Comparison of ENCODE assay signal across 31 cellular contexts in the genomic region with DNA sequence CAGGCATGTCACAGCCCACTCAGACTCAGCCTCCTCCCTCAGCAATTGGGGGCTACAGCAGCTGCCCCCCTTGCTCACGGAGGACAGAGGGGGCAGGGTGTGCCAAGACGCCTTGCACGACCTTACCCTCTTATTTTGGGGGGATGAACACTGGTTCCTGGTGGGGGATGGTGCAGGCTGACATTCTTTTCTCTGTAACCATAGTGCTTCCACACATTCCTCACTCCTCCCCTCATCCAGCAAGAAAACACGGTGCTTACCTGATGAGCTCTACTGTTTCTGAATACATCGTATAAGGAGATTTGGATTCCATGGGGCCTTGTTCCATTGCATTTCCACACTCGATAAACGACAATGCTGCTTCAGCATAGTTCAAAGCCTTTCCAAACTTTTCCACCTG.
"Had no signal": no experiment of that assay in that cellular context is flagged by ENCODE, and none has a peak within 500 bp of the region (broad histone marks: within the 10 kb centered on the region; RNA-seq: fewer than 3 reads in every experiment).

No MANE protein-coding gene starts in this region.

- H3K27ac Mint-ChIP-seq: immature natural killer cell; mesothelial cell of epicardium; natural killer cell; nephron progenitor cell; stimulated activated naive B cell treated with anti-CD40 and anti-IgM and Interleukin-4, amounts not matched to agents 10 μg/mL and 1 μg/mL and 100 μg/mL, for 72 hours had no signal

- H3K36me3 Mint-ChIP-seq: immature natural killer cell, mesothelial cell of epicardium, natural killer cell had no signal

- H3K27ac ChIP-seq: left lung, lower lobe of right lung, pancreas, prostate gland, skin epidermis, stomach, testis, thyroid gland, transverse colon, upper lobe of right lung had no signal

- H3K27me3 Mint-ChIP-seq: naive B cell; stimulated activated naive B cell treated with anti-CD40 and anti-IgM and Interleukin-4, amounts not matched to agents 10 μg/mL and 1 μg/mL and 100 μg/mL, for 72 hours had no signal

- H3K9me3 ChIP-seq: left lung, lower lobe of right lung, pancreas, prostate gland, stomach, testis, thyroid gland, transverse colon, upper lobe of right lung had no signal

- H3K4me1 ChIP-seq: left lung, lower lobe of right lung, pancreas, prostate gland, stomach, testis, thyroid gland, transverse colon, upper lobe of right lung had no signal

- H3K36me3 ChIP-seq: pancreas, prostate gland, thyroid gland, transverse colon, upper lobe of right lung had no signal

- H3K27me3 ChIP-seq: left lung, pancreas, stomach, testis, thyroid gland, transverse colon, upper lobe of right lung had no signal

- H3K4me1 Mint-ChIP-seq: immature natural killer cell, natural killer cell had no signal

- FAIRE-seq: islet of Langerhans, kidney, pancreas had no signal

- H3K9me3 Mint-ChIP-seq: immature natural killer cell; mesothelial cell of epicardium; naive B cell; natural killer cell; nephron progenitor cell; stimulated activated naive B cell treated with anti-CD40 and anti-IgM and Interleukin-4, amounts not matched to agents 10 μg/mL and 1 μg/mL and 100 μg/mL, for 72 hours had no signal

- DNase-seq: hippocampal formation; immature natural killer cell; kidney; left colon; left lung; lower lobe of right lung; mammary epithelial cell; mesenchymal stem cell; naive B cell; natural killer cell; nephron progenitor cell; nucleus accumbens; pancreas; posterior cingulate gyrus; retina; right cardiac atrium; stimulated activated CD4-positive, alpha-beta T cell treated with anti-CD3 and anti-CD28 coated beads, Interleukin-12 subunit alpha, Interleukin-12 subunit beta, amount 100 ng/mL, for 4 hours; stimulated activated CD4-positive, alpha-beta T cell treated with anti-CD3 and anti-CD28 coated beads, Interleukin-15, amount 100 ng/mL, for 24 hours; stimulated activated CD4-positive, alpha-beta T cell treated with anti-CD3 and anti-CD28 coated beads, Interleukin-2, amount 100 ng/mL, for 24 hours; stimulated activated CD4-positive, alpha-beta T cell treated with anti-CD3 and anti-CD28 coated beads, Interleukin-4, amount 100 ng/mL, for 1 hour; stimulated activated naive B cell treated with anti-CD40 and anti-IgM and Interleukin-4, amounts not matched to agents 10 μg/mL and 1 μg/mL and 100 μg/mL, for 72 hours; stimulated activated naive CD8-positive, alpha-beta T cell treated with anti-CD3 and anti-CD28 coated beads, Interleukin-15, Interleukin-2, amounts not matched to agents 100 U/mL and 50 U/mL, for 24 hours; stomach; testis; thyroid gland; transverse colon; upper lobe of right lung had no signal

- H3K4me3 Mint-ChIP-seq: immature natural killer cell; mesothelial cell of epicardium; naive B cell; natural killer cell; nephron progenitor cell; stimulated activated naive B cell treated with anti-CD40 and anti-IgM and Interleukin-4, amounts not matched to agents 10 μg/mL and 1 μg/mL and 100 μg/mL, for 72 hours had no signal

- H3K4me3 ChIP-seq: left lung, lower lobe of right lung, pancreas, prostate gland, skin epidermis, stomach, testis, thyroid gland, transverse colon, upper lobe of right lung had no signal
